19 cellular contexts compared by ENCODE assay signal in genomic region chr5:98301567-98301966, GRCh38.
A peak's percentile ranks its signal among the peaks of the same experiment; 100 is the strongest.
DNase-seq lines count a peak whose midpoint lies in the region; ATAC-seq and TF ChIP-seq lines count a peak whose summit lies in the region.
"Had no signal": no experiment of that assay in that cellular context is flagged by ENCODE, and none has a peak within 500 bp of the region (broad histone marks: within the 10 kb centered on the region; RNA-seq: fewer than 3 reads in every experiment).

No MANE protein-coding gene starts in this region.

- WGBS in ovary, 3 donors = 14 to 26% (median 15%) methylated on average over 2 of the region's 2 CpGs

- ATAC-seq in PC-3 = no peak
- no peak for ATAC-seq in left cardiac atrium
- ATAC-seq: activated CD4-positive, alpha-beta T cell treated with anti-CD3 and anti-CD28 coated beads for 36 hours; HCT116; left colon; right cardiac atrium had no signal

- TF ChIP-seq POLR2A in ovary (IDR thresholded peaks at IDR 0.05) = no peak

- no peak overlapping the region for H3K9ac ChIP-seq in PC-3 (ENCODE audit: low read length)

- no peaks in the 10 kb centered on the region for H3K36me3 ChIP-seq in PC-3 (ENCODE audit: low read depth, low read length)
- no peaks in the 10 kb centered on the region for H3K36me3 ChIP-seq in ovary

- intact Hi-C loops in PC-3 (cut with micrococcal nuclease) (no loop called here), left cardiac atrium (cut with DNase I) (no loop called here), ovary (cut with DNase I) (no loop called here)

- no peaks in the 10 kb centered on the region for H3K27me3 ChIP-seq in PC-3 (ENCODE audit: low read length)
- no peaks in the 10 kb centered on the region for H3K27me3 ChIP-seq in ovary

- no peaks in the 10 kb centered on the region for H3F3A ChIP-seq in PC-3 (ENCODE audit: low read length, unreplicated experiment)

- no peaks in the 10 kb centered on the region for H3K4me1 ChIP-seq in PC-3 (ENCODE audit: insufficient read depth, low read length)
- H3K4me1 ChIP-seq in ovary (ENCODE audit: insufficient read depth) = no peaks in the 10 kb centered on the region

- POLR2A ChIA-PET in PC-3 (lab: Charles Lee; ENCODE audit: unreplicated experiment) = no interaction called here

- no peak for TF ChIP-seq EP300 in ovary (IDR thresholded peaks at IDR 0.05)

- no peak overlapping the region for H3K4me2 ChIP-seq in PC-3 (ENCODE audit: low read length)

- no peaks in the 10 kb centered on the region for H4K20me1 ChIP-seq in PC-3 (ENCODE audit: low read length)

- H3K27ac ChIP-seq in PC-3 (ENCODE audit: low read length) (no peak overlapping the region), ovary (no peak overlapping the region)
- H3K27ac ChIP-seq: coronary artery had no signal

- DNase-seq in PC-3 = no peak
- DNase-seq in dermis blood vessel endothelial cell = peak; percentile 20
- peak; percentile 8 for DNase-seq in left kidney (ENCODE audit: low read depth, low spot score)
- peak; percentile 17 for DNase-seq in putamen (ENCODE audit: low spot score)
- DNase-seq in left cardiac atrium = no peak
- DNase-seq in ovary = no peak
- no peak for DNase-seq in activated CD8-positive, alpha-beta memory T cell treated with anti-CD3 and anti-CD28 coated beads, Interleukin-2, amount 50 U/mL, for 4 hours
- no peak for DNase-seq in T-helper 2 cell
- DNase-seq: activated CD4-positive, alpha-beta T cell treated with anti-CD3 and anti-CD28 coated beads for 36 hours; activated naive CD8-positive, alpha-beta T cell treated with anti-CD3 and anti-CD28 coated beads for 36 hours; AML-193; hippocampal formation; Karpas-422; left colon; NCI-H2029; right cardiac atrium; stimulated activated CD8-positive, alpha-beta memory T cell treated with anti-CD3 and anti-CD28 coated beads, Interleukin-4, amount 100 ng/mL, for 48 hours had no signal

- TF ChIP-seq CTCF in PC-3 (conservative IDR thresholded peaks at IDR 0.05; ENCODE audit: low read depth, low read length) = no peak
- TF ChIP-seq CTCF in ovary (IDR thresholded peaks at IDR 0.05) = no peak

- no peaks in the 10 kb centered on the region for H3K9me2 ChIP-seq in PC-3 (replicated peaks; ENCODE audit: low read length)

- H3K9me3 ChIP-seq in PC-3 (ENCODE audit: low read length) (no peaks in the 10 kb centered on the region), ovary (no peaks in the 10 kb centered on the region)

- no TSS peak for BruUV-seq in PC-3 (replicated peaks; lab: Mats Ljungman, UMichigan)

- no peaks in the 10 kb centered on the region for H3K79me2 ChIP-seq in PC-3 (ENCODE audit: low read length)

- H2AFZ ChIP-seq in PC-3 (ENCODE audit: low read length) = peak overlapping the region; percentile 5; the same call in 1 of the 2 replicates

- H3K4me3 ChIP-seq in PC-3 (ENCODE audit: low read length) (no peak overlapping the region), ovary (no peak overlapping the region)
- H3K4me3 ChIP-seq: coronary artery had no signal

- CTCF ChIA-PET in PC-3 (lab: Charles Lee) = no interaction called here

Comparison
In these comparisons a context has a peak if more than half of its experiments do, and no peak if none do; other contexts are left out.
1. DNase-seq: peak in dermis blood vessel endothelial cell (single experiment), left kidney (single experiment) and putamen (single experiment); none in PC-3 (single experiment), left cardiac atrium (single experiment), ovary (0 of 5), activated CD8-positive, alpha-beta memory T cell treated with anti-CD3 and anti-CD28 coated beads, Interleukin-2, amount 50 U/mL, for 4 hours (single experiment) and T-helper 2 cell (0 of 5).